12 cellular contexts compared by ENCODE assay signal in the genomic region with DNA sequence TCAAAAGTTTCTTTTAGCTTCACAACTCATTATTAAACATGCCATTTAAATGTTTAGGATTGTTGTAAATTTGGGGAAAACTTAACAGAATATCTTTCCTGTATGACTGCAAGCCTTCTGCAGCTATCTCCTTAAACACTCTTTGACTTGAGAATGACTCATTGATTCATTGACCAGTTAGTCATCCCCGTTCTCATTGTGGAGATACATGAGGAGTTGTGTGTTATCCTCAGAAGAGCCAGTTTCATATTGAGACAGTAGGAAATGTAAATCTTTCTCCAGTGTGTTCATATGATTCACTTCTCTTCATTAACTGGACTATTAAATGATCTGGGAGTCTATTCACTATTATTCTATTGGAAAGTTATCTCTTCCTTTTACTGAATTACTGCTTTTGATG.
A peak's percentile ranks its signal among the peaks of the same experiment; 100 is the strongest.
DNase-seq lines count a peak whose midpoint lies in the region; ATAC-seq and TF ChIP-seq lines count a peak whose summit lies in the region.
"Had no signal": no experiment of that assay in that cellular context is flagged by ENCODE, and none has a peak within 500 bp of the region (broad histone marks: within the 10 kb centered on the region; RNA-seq: fewer than 3 reads in every experiment).

No MANE protein-coding gene starts in this region.

- H3K27ac ChIP-seq in A673 (ENCODE audit: low read depth, low read length, poor library complexity, severe bottlenecking) = no peak overlapping the region
- H3K27ac ChIP-seq in RWPE2 (ENCODE audit: poor library complexity, severe bottlenecking) = no peak overlapping the region

- POLR2A ChIA-PET in A673 (lab: Charles Lee; ENCODE audit: low non-redundant PET) = no interaction called here

- BruUV-seq in A673 (replicated peaks; lab: Mats Ljungman, UMichigan) = no TSS peak

- H3K9me3 ChIP-seq in A673 (ENCODE audit: low read depth, low read length, poor library complexity, severe bottlenecking) (no peaks in the 10 kb centered on the region), RWPE2 (ENCODE audit: severe bottlenecking) (no peaks in the 10 kb centered on the region)

- ATAC-seq in RWPE2 (ENCODE audit: low read depth) (peak; percentile 94), GM21576 (IDR thresholded peaks at IDR 0.05; ENCODE audit: unreplicated experiment) (no peak), GM19328 (IDR thresholded peaks at IDR 0.05; ENCODE audit: unreplicated experiment) (no peak)
- ATAC-seq: WTC11 had no signal

- intact Hi-C loops in A673 (cut with micrococcal nuclease; ENCODE audit: unreplicated experiment) = no loop called here

- peak; percentile 22 for DNase-seq in A673 (ENCODE audit: low spot score)
- peak; percentile 38 for DNase-seq in GM04504 (ENCODE audit: low read depth)
- no peak for DNase-seq in RWPE2 (ENCODE audit: low spot score)
- peak; percentile 24 for DNase-seq in fibroblast of peridontal ligament (ENCODE audit: extremely low read depth)
- no peak for DNase-seq in NCI-H1092 treated with DMSO at 0.1 percent for 48 hours (lab: John Stamatoyannopoulos, UW)
- no peak for DNase-seq in GF-D8 (lab: John Stamatoyannopoulos, UW)
- DNase-seq: CD4-positive, alpha-beta T cell; NCI-H187; stimulated activated CD4-positive, alpha-beta T cell treated with anti-CD3 and anti-CD28 coated beads, Interleukin-4, amount 100 ng/mL, for 24 hours had no signal

- H3K4me3 ChIP-seq in A673 (ENCODE audit: low read depth, low read length, poor library complexity, severe bottlenecking) (no peak overlapping the region), RWPE2 (ENCODE audit: severe bottlenecking) (no peak overlapping the region)

- TF ChIP-seq CTCF in A673 (conservative IDR thresholded peaks at IDR 0.05; ENCODE audit: low read depth, low read length) = no peak
- no peak for TF ChIP-seq CTCF in RWPE2 (IDR thresholded peaks at IDR 0.05; ENCODE audit: poor library complexity, severe bottlenecking)

- CTCF ChIA-PET in A673 (lab: Charles Lee) = no interaction called here

- H3K36me3 ChIP-seq in A673 (ENCODE audit: insufficient read depth, low read length, poor library complexity, severe bottlenecking) (no peaks in the 10 kb centered on the region), RWPE2 (ENCODE audit: low read depth) (no peaks in the 10 kb centered on the region)

- H3K27me3 ChIP-seq in A673 (replicated peaks; ENCODE audit: insufficient read depth, low read depth, low read length, poor library complexity) (no peaks in the 10 kb centered on the region), RWPE2 (ENCODE audit: insufficient read depth, poor library complexity, severe bottlenecking) (no peaks in the 10 kb centered on the region)

- H3K4me1 ChIP-seq in A673 (ENCODE audit: insufficient read depth, low read length, poor library complexity, severe bottlenecking) (no peaks in the 10 kb centered on the region), RWPE2 (ENCODE audit: insufficient read depth, poor library complexity, severe bottlenecking) (no peaks in the 10 kb centered on the region)

Comparison
In these comparisons a context has a peak if more than half of its experiments do, and no peak if none do; other contexts are left out.
1. DNase-seq: peak in A673 (single experiment), GM04504 (single experiment) and fibroblast of peridontal ligament (single experiment); none in RWPE2 (single experiment), NCI-H1092 treated with DMSO at 0.1 percent for 48 hours (single experiment) and GF-D8 (single experiment).